ENCODE assay signal across 8 cellular contexts in the genomic region with DNA sequence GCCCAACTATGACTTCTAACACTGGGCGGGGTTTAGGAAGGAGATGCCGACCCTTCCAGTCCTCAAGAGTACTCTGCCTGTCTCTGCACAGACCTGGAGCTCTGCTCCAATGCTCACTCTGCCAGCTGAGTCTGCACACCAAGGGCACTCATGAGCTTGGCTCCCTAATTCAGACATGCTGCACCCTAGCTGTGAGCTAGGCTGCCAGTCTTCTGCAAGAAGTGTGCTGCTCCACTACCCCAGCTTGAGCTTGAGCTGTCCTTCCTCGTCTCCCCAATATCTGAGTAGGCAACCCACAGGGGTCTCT. TPM values are rescaled to one million over a fixed set of nuclear protein-coding genes. Genes with fewer than 3 reads are reported as not detected.
DNase-seq lines count a peak whose midpoint lies in the region; ATAC-seq and TF ChIP-seq lines count a peak whose summit lies in the region.

No MANE protein-coding gene starts in this region.

- WGBS in liver = 72% methylated on average over 3 of the region's 3 CpGs

- H3K9me3 Mint-ChIP-seq in GM23338 = no peaks in the 10 kb centered on the region
- no peaks in the 10 kb centered on the region for H3K9me3 Mint-ChIP-seq in activated T-helper 1 cell treated with anti-CD3 and anti-CD28 coated beads, Interleukin-12 subunit alpha, Interleukin-12 subunit beta, Interleukin-2, Interleukin-4 antibody, amounts not matched to agents 30 ng/mL and 10 ng/mL and 1 ng/mL, durations not matched to agents 14 hours and 24 hours and 36 hours

- ATAC-seq in GM23338 = peak; percentile 67
- ATAC-seq in GM19035 (IDR thresholded peaks at IDR 0.05; ENCODE audit: unreplicated experiment) = no peak
- ATAC-seq in GM21381 (IDR thresholded peaks at IDR 0.05; ENCODE audit: unreplicated experiment) = no peak

- no peak overlapping the region for H3K4me2 ChIP-seq in GM23338

- H3F3A ChIP-seq in GM23338 (replicated peaks; ENCODE audit: low read depth) = no peaks in the 10 kb centered on the region

- peaks cover 35% of the 10 kb centered on the region for H3K4me1 ChIP-seq in GM23338 (ENCODE audit: insufficient read depth)
- H3K4me1 ChIP-seq in liver (ENCODE audit: control insufficient read depth in 4 of 4, insufficient read depth in 4 of 4, low read length in 3 of 4) = peaks cover 8 to 26% (median 16%) of the 10 kb centered on the region in 4 donors

- peaks cover 5% of the 10 kb centered on the region; the same call in 2 of the 3 replicates for H3K36me3 Mint-ChIP-seq in GM23338 (ENCODE audit: low read depth)
- H3K36me3 Mint-ChIP-seq in activated T-helper 1 cell treated with anti-CD3 and anti-CD28 coated beads, Interleukin-12 subunit alpha, Interleukin-12 subunit beta, Interleukin-2, Interleukin-4 antibody, amounts not matched to agents 30 ng/mL and 10 ng/mL and 1 ng/mL, durations not matched to agents 14 hours and 24 hours and 36 hours (ENCODE audit: low read depth) = peaks cover 5% of the 10 kb centered on the region

- peaks cover 13% of the 10 kb centered on the region for H3K4me1 Mint-ChIP-seq in GM23338
- peaks cover 6% of the 10 kb centered on the region for H3K4me1 Mint-ChIP-seq in activated T-helper 1 cell treated with anti-CD3 and anti-CD28 coated beads, Interleukin-12 subunit alpha, Interleukin-12 subunit beta, Interleukin-2, Interleukin-4 antibody, amounts not matched to agents 30 ng/mL and 10 ng/mL and 1 ng/mL, durations not matched to agents 14 hours and 24 hours and 36 hours (ENCODE audit: low read depth)

- H3K36me3 ChIP-seq in GM23338 (ENCODE audit: insufficient read depth) = no peaks in the 10 kb centered on the region
- H3K36me3 ChIP-seq in liver (ENCODE audit: control insufficient read depth in 4 of 4, insufficient read depth in 3 of 4, low read depth in 1 of 4, low read length in 3 of 4) = no peaks in the 10 kb centered on the region

- H3K79me2 ChIP-seq in GM23338 (replicated peaks; ENCODE audit: insufficient read depth) = peaks cover 99% of the 10 kb centered on the region

- no peaks in the 10 kb centered on the region for H3K27me3 Mint-ChIP-seq in GM23338 (ENCODE audit: insufficient read depth, low read depth, poor library complexity)
- H3K27me3 Mint-ChIP-seq in activated T-helper 1 cell treated with anti-CD3 and anti-CD28 coated beads, Interleukin-12 subunit alpha, Interleukin-12 subunit beta, Interleukin-2, Interleukin-4 antibody, amounts not matched to agents 30 ng/mL and 10 ng/mL and 1 ng/mL, durations not matched to agents 14 hours and 24 hours and 36 hours (ENCODE audit: insufficient read depth) = no peaks in the 10 kb centered on the region

- no peak overlapping the region for H2AFZ ChIP-seq in GM23338

- no peak for TF ChIP-seq RAD21 in liver (IDR thresholded peaks at IDR 0.05)

- H3K27me3 ChIP-seq in GM23338 (ENCODE audit: insufficient read depth) (no peaks in the 10 kb centered on the region), liver (ENCODE audit: control insufficient read depth in 4 of 4, insufficient read depth in 4 of 4, low read length in 3 of 4) (no peaks in the 10 kb centered on the region)

- TF ChIP-seq CTCF in GM23338 (conservative IDR thresholded peaks at IDR 0.05; ENCODE audit: low read depth in 2 of 2) = no peak
- TF ChIP-seq CTCF in liver (IDR thresholded peaks at IDR 0.05; ENCODE audit: low read depth, low read length, missing input control) = no peak

- no peak overlapping the region for H3K27ac Mint-ChIP-seq in GM23338
- H3K27ac Mint-ChIP-seq in activated T-helper 1 cell treated with anti-CD3 and anti-CD28 coated beads, Interleukin-12 subunit alpha, Interleukin-12 subunit beta, Interleukin-2, Interleukin-4 antibody, amounts not matched to agents 30 ng/mL and 10 ng/mL and 1 ng/mL, durations not matched to agents 14 hours and 24 hours and 36 hours = peak overlapping the region; percentile 90

- H3K27ac ChIP-seq in GM23338 (ENCODE audit: low read depth) = no peak overlapping the region
- H3K27ac ChIP-seq in liver (ENCODE audit: low read depth in 1 of 2, low read length in 2 of 2) = peak overlapping the region; percentile 60 to 66

- no peak overlapping the region for H3K9ac ChIP-seq in liver (ENCODE audit: low read depth in 1 of 2, low read length in 2 of 2)

- H3K4me3 Mint-ChIP-seq in GM23338 = no peak overlapping the region
- peak overlapping the region; percentile 49 for H3K4me3 Mint-ChIP-seq in activated T-helper 1 cell treated with anti-CD3 and anti-CD28 coated beads, Interleukin-12 subunit alpha, Interleukin-12 subunit beta, Interleukin-2, Interleukin-4 antibody, amounts not matched to agents 30 ng/mL and 10 ng/mL and 1 ng/mL, durations not matched to agents 14 hours and 24 hours and 36 hours

- DNase-seq in Ammon's horn (ENCODE audit: low spot score) (peak; percentile 57), GM23338 (ENCODE audit: low spot score) (no peak), NCI-H226 (no peak), mucosa of gallbladder (ENCODE audit: low spot score) (no peak)
- DNase-seq in activated T-helper 1 cell treated with anti-CD3 and anti-CD28 coated beads, Interleukin-12 subunit alpha, Interleukin-12 subunit beta, Interleukin-2, Interleukin-4 antibody, amounts not matched to agents 30 ng/mL and 10 ng/mL and 1 ng/mL, durations not matched to agents 14 hours and 24 hours and 36 hours (ENCODE audit: low spot score) = no peak

- intact Hi-C loops in activated T-helper 1 cell treated with anti-CD3 and anti-CD28 coated beads, Interleukin-12 subunit alpha, Interleukin-12 subunit beta, Interleukin-2, Interleukin-4 antibody, amounts not matched to agents 30 ng/mL and 10 ng/mL and 1 ng/mL, durations not matched to agents 14 hours and 24 hours and 36 hours (cut with micrococcal nuclease) = loop anchor here (1.0 to 10.0 kb wide), 14 partner anchors 12 to 1178 kb away; partner anchors contain the start of genes CNIH4, DEGS1, FBXO28 and NVL

- H3K9me3 ChIP-seq in liver (ENCODE audit: control insufficient read depth in 4 of 4, low read length in 3 of 4) = no peaks in the 10 kb centered on the region

- H3K4me3 ChIP-seq in GM23338 (no peak overlapping the region), liver (ENCODE audit: low read depth in 1 of 3, low read length in 3 of 3) (no peak overlapping the region)

- H4K20me1 ChIP-seq in GM23338 (replicated peaks; ENCODE audit: insufficient read depth) = peaks cover 32% of the 10 kb centered on the region

- H3K9me2 ChIP-seq in GM23338 (ENCODE audit: insufficient read depth) = no peaks in the 10 kb centered on the region

TF ChIP-seq in GM23338, 12 proteins besides CTCF, POLR2A, EP300 and RAD21:
- TF ChIP-seq ZNF331 (CRISPR knock-in tag; IDR thresholded peaks at IDR 0.05; ENCODE audit: low read depth) = no peak
- no peak for TF ChIP-seq STAT1 (IDR thresholded peaks at IDR 0.05; ENCODE audit: unreplicated experiment)
- no peak for TF ChIP-seq EZH2phosphoT487 (IDR thresholded peaks at IDR 0.05; ENCODE audit: unreplicated experiment)

TF ChIP-seq in liver, 16 proteins besides CTCF, POLR2A, EP300 and RAD21:
- TF ChIP-seq YY1 (IDR thresholded peaks at IDR 0.05) = no peak
TF ChIP-seq in liver: peak in this region for 0.

RNA-seq across cellular contexts. Expression of gene TP53BP2, which starts 13.2 kb away (rescaled TPM):
- total RNA-seq in GM23338 (2014; rRNA removed; shearing (Covaris generic)) = 32.9 and 33.9 TPM in 2 replicates
- polyA plus RNA-seq in GM23338 (2016; fragmentation: Nextera tagmentation; extraction: Ambion mirVana) (7.8 and 10.1 TPM in 2 replicates), liver (1 to 10 TPM; 3.9 to 5.3 TPM)
- total RNA-seq in activated T-helper 1 cell treated with anti-CD3 and anti-CD28 coated beads, Interleukin-12 subunit alpha, Interleukin-12 subunit beta, Interleukin-2, Interleukin-4 antibody, amounts not matched to agents 30 ng/mL and 10 ng/mL and 1 ng/mL, durations not matched to agents 14 hours and 24 hours and 36 hours = 40.4 and 47.2 TPM in 2 replicates
- total RNA-seq in liver (10 to 100 TPM; 20.7 to 26.8 TPM), mucosa of gallbladder (48.7 TPM)
